Comparison of ENCODE assay signal across 19 cellular contexts in genomic region chr6:63487123-63487813, GRCh38.
DNase-seq lines count a peak whose midpoint lies in the region; ATAC-seq and TF ChIP-seq lines count a peak whose summit lies in the region.
"Had no signal": no experiment of that assay in that cellular context is flagged by ENCODE, and none has a peak within 500 bp of the region (broad histone marks: within the 10 kb centered on the region; RNA-seq: fewer than 3 reads in every experiment).

No MANE protein-coding gene starts in this region.

- no peak overlapping the region for H3K4me3 ChIP-seq in RWPE2 (ENCODE audit: severe bottlenecking)
- no peak overlapping the region for H3K4me3 ChIP-seq in right lobe of liver
- no peak overlapping the region for H3K4me3 ChIP-seq in H7 (ENCODE audit: insufficient read depth, low read depth, low read length)
- H3K4me3 ChIP-seq: GM12878, GM23338 had no signal

- TF ChIP-seq CTCF in RWPE2 (IDR thresholded peaks at IDR 0.05; ENCODE audit: poor library complexity, severe bottlenecking): no peak
- no peak for TF ChIP-seq CTCF in right lobe of liver (IDR thresholded peaks at IDR 0.05)

- H3K4me1 ChIP-seq in RWPE2 (ENCODE audit: insufficient read depth, poor library complexity, severe bottlenecking) (peaks cover 6% of the 10 kb centered on the region), right lobe of liver (peaks cover 0 to 15% (median 7%) of the 10 kb centered on the region in 4 donors)

- no peaks in the 10 kb centered on the region for H3K9me3 ChIP-seq in RWPE2 (ENCODE audit: severe bottlenecking)
- H3K9me3 ChIP-seq in right lobe of liver: no peaks in the 10 kb centered on the region

- TF ChIP-seq POLR2A in right lobe of liver (IDR thresholded peaks at IDR 0.05): no peak

- intact Hi-C loops in right lobe of liver (cut with DNase I): no loop called here

- peak; percentile 54 for DNase-seq in HT-29 (ENCODE audit: low spot score)
- no peak for DNase-seq in RWPE2 (ENCODE audit: low spot score)
- no peak for DNase-seq in right lobe of liver
- no peak for DNase-seq in NAMALWA (ENCODE audit: low spot score)
- DNase-seq in RKO (ENCODE audit: low spot score): no peak
- no peak for DNase-seq in H7
- DNase-seq in kidney glomerular epithelial cell (lab: John Stamatoyannopoulos, UW): no peak
- DNase-seq: CD4-positive, CD25-positive, alpha-beta regulatory T cell; COR-L47; DMS153; IMR-90; Kasumi-1; NCI-H187 treated with DMSO at 0.1 percent for 48 hours; NCI-H2227 treated with DMSO at 0.1 percent for 48 hours; NCI-H524 treated with DMSO at 0.1 percent for 48 hours; T-helper 17 cell had no signal

- peak; percentile 55 for ATAC-seq in RWPE2 (ENCODE audit: low read depth)
- ATAC-seq in right lobe of liver: peak; percentile 40 to 69 (median 64)
- ATAC-seq: GM12878, GM23338, Right ventricle myocardium inferior, T-helper 17 cell had no signal

- no peak overlapping the region for H3K27ac ChIP-seq in RWPE2 (ENCODE audit: poor library complexity, severe bottlenecking)
- H3K27ac ChIP-seq in right lobe of liver: peak overlapping the region in 1 of 3 donors; percentile 28

- H3K36me3 ChIP-seq in RWPE2 (ENCODE audit: low read depth) (no peaks in the 10 kb centered on the region), right lobe of liver (no peaks in the 10 kb centered on the region), H7 (replicated peaks; ENCODE audit: control insufficient read depth, insufficient read depth, low read length) (no peaks in the 10 kb centered on the region)

- no peaks in the 10 kb centered on the region for H3K27me3 ChIP-seq in RWPE2 (ENCODE audit: insufficient read depth, poor library complexity, severe bottlenecking)
- no peaks in the 10 kb centered on the region for H3K27me3 ChIP-seq in right lobe of liver
- no peaks in the 10 kb centered on the region; the same call in 1 of the 2 replicates for H3K27me3 ChIP-seq in H7 (ENCODE audit: control insufficient read depth, insufficient read depth, low read length)

- 59% methylated on average over 8 of the region's 9 CpGs for WGBS in right lobe of liver (ENCODE audit: insufficient coverage, low coverage, low lambda C conversion rate, missing lambda C conversion rate)
